In genomic region chr11:117703209-117703608, GRCh38 we compare ENCODE assay signal across 18 cellular contexts.
DNase-seq lines count a peak whose midpoint lies in the region; TF ChIP-seq lines count a peak whose summit lies in the region.
"Had no signal": no experiment of that assay in that cellular context is flagged by ENCODE, and none has a peak within 500 bp of the region (broad histone marks: within the 10 kb centered on the region; RNA-seq: fewer than 3 reads in every experiment).

No MANE protein-coding gene starts in this region.

- H3K9me3 Mint-ChIP-seq in CD14-positive monocyte = no peaks in the 10 kb centered on the region
- H3K9me3 Mint-ChIP-seq: CD8-positive, alpha-beta T cell; central memory CD8-positive, alpha-beta T cell had no signal

- peak; percentile 75 for DNase-seq in COR-L47 (lab: John Stamatoyannopoulos, UW)
- peak in 2 of 3 experiments; percentile 92 to 96 for DNase-seq in NCI-H1417 (lab: John Stamatoyannopoulos, UW)
- DNase-seq in NCI-H748 (lab: John Stamatoyannopoulos, UW; ENCODE audit: unreplicated experiment) = peak; percentile 86
- no peak for DNase-seq in CD14-positive monocyte (ENCODE audit: low spot score)
- no peak for DNase-seq in DMS114 treated with DMSO at 0.1 percent for 48 hours (lab: John Stamatoyannopoulos, UW; ENCODE audit: unreplicated experiment)
- no peak for DNase-seq in transverse colon
- DNase-seq in osteoblast (ENCODE audit: insufficient read length, low spot score, missing footprints) = no peak
- DNase-seq: amniotic stem cell; CD8-positive, alpha-beta T cell; GDM1; kidney; MG63; right cardiac atrium; SJCRH30 had no signal

- peak overlapping the region; percentile 10 for H3K27ac ChIP-seq in layer of hippocampus (ENCODE audit: low read depth, low read length)
- peak overlapping the region in 1 of 4 donors; percentile 24 for H3K27ac ChIP-seq in transverse colon
- H3K27ac ChIP-seq in osteoblast (ENCODE audit: low read depth, low read length) = no peak overlapping the region
- H3K27ac ChIP-seq: heart left ventricle, SJCRH30 had no signal

- H3K4me1 Mint-ChIP-seq in CD14-positive monocyte = peaks cover 3% of the 10 kb centered on the region

- H3K4me3 ChIP-seq in transverse colon = no peak overlapping the region
- no peak overlapping the region for H3K4me3 ChIP-seq in osteoblast (ENCODE audit: insufficient read depth, low read length)
- H3K4me3 ChIP-seq: GM12878, heart left ventricle, MG63, SJCRH30 had no signal

- H3K9me3 ChIP-seq in transverse colon (no peaks in the 10 kb centered on the region), osteoblast (ENCODE audit: low read depth, low read length) (no peaks in the 10 kb centered on the region)
- H3K9me3 ChIP-seq: heart left ventricle, MG63, SJCRH30 had no signal

- H3K27me3 ChIP-seq in layer of hippocampus (ENCODE audit: control insufficient read depth, insufficient read depth, low read length) (no peaks in the 10 kb centered on the region), transverse colon (no peaks in the 10 kb centered on the region), osteoblast (ENCODE audit: insufficient read depth, low read length) (peaks cover 7% of the 10 kb centered on the region)
- H3K27me3 ChIP-seq: heart left ventricle, SJCRH30 had no signal

- TF ChIP-seq POLR2A in transverse colon (IDR thresholded peaks at IDR 0.05) = no peak

- H3K36me3 ChIP-seq in transverse colon (no peaks in the 10 kb centered on the region), osteoblast (ENCODE audit: insufficient read depth, low read length) (no peaks in the 10 kb centered on the region)
- H3K36me3 ChIP-seq: heart left ventricle, MG63, SJCRH30 had no signal

- in situ Hi-C loops in transverse colon (cut with MboI; ENCODE audit: low pct_ligation_motif_present in 1 of 4, low pct_unique_long_range_greater_than_20kb in 1 of 4, low sequenced_read_pairs in 3 of 4) = no loop called here

- H3K4me2 ChIP-seq in osteoblast (ENCODE audit: insufficient read depth, low read length) = no peak overlapping the region

- intact Hi-C loops in CD14-positive monocyte (cut with micrococcal nuclease) = no loop called here
- intact Hi-C loops in transverse colon (cut with DNase I; ENCODE audit: low total_unique reads) = no loop called here

- peaks cover 9 to 16% (median 11%) of the 10 kb centered on the region in 3 donors for H3K27me3 Mint-ChIP-seq in CD14-positive monocyte (ENCODE audit: low read depth in 3 of 3)

- H3K4me3 Mint-ChIP-seq in CD14-positive monocyte = no peak overlapping the region
- H3K4me3 Mint-ChIP-seq: CD8-positive, alpha-beta T cell; central memory CD8-positive, alpha-beta T cell had no signal

- no peak for TF ChIP-seq EP300 in transverse colon (IDR thresholded peaks at IDR 0.05; ENCODE audit: low read depth)

- H3K4me1 ChIP-seq in transverse colon (peaks cover 0 to 10% (median 3%) of the 10 kb centered on the region in 4 donors), osteoblast (ENCODE audit: insufficient read depth, low read length) (no peaks in the 10 kb centered on the region)
- H3K4me1 ChIP-seq: SJCRH30 had no signal

- no peaks in the 10 kb centered on the region for H4K20me1 ChIP-seq in osteoblast (ENCODE audit: insufficient read depth, low read length)

- TF ChIP-seq CTCF in CD14-positive monocyte (IDR thresholded peaks at IDR 0.05) (no peak), transverse colon (IDR thresholded peaks at IDR 0.05) (no peak), osteoblast (IDR thresholded peaks at IDR 0.05; ENCODE audit: extremely low read depth, low read depth, low read length) (no peak)

- no peak overlapping the region for H3K27ac Mint-ChIP-seq in CD14-positive monocyte
- H3K27ac Mint-ChIP-seq: CD8-positive, alpha-beta T cell had no signal

- H2AFZ ChIP-seq in osteoblast (ENCODE audit: low read length) = no peak overlapping the region

- no peaks in the 10 kb centered on the region for H3K79me2 ChIP-seq in osteoblast (ENCODE audit: insufficient read depth, low read length)

- WGBS in transverse colon (ENCODE audit: low coverage in 1 of 2), 2 donors = 52% methylated on average over 4 of the region's 4 CpGs; no CpG with 5 or more reads in 1 of the 2 donors

- no peaks in the 10 kb centered on the region for H3K36me3 Mint-ChIP-seq in CD14-positive monocyte
- H3K36me3 Mint-ChIP-seq: CD8-positive, alpha-beta T cell had no signal

Comparison
In these comparisons a context has a peak if more than half of its experiments do, and no peak if none do; other contexts are left out.
1. DNase-seq: peak in COR-L47 (single experiment), NCI-H1417 (2 of 3) and NCI-H748 (single experiment); none in CD14-positive monocyte (single experiment), DMS114 treated with DMSO at 0.1 percent for 48 hours (single experiment), transverse colon (single experiment) and osteoblast (single experiment).